23 cellular contexts compared by ENCODE assay signal in genomic region chr11:45926001-45926401, GRCh38. TPM values are rescaled to one million over a fixed set of nuclear protein-coding genes. Genes with fewer than 3 reads are reported as not detected.
DNase-seq lines count a peak whose midpoint lies in the region; ATAC-seq and TF ChIP-seq lines count a peak whose summit lies in the region.
"Had no signal": no experiment of that assay in that cellular context is flagged by ENCODE, and none has a peak within 500 bp of the region (broad histone marks: within the 10 kb centered on the region; RNA-seq: fewer than 3 reads in every experiment).

No MANE protein-coding gene starts in this region.

- no peaks in the 10 kb centered on the region for H3K9me3 ChIP-seq in RWPE2 (ENCODE audit: severe bottlenecking)
- H3K9me3 ChIP-seq: psoas muscle, suprapubic skin had no signal

- H3K27ac ChIP-seq in RWPE2 (ENCODE audit: poor library complexity, severe bottlenecking), result peak overlapping the region; percentile 95
- H3K27ac ChIP-seq: cardiac muscle cell, PC-9, psoas muscle, SK-N-MC, suprapubic skin had no signal

- H3K4me1 ChIP-seq in RWPE2 (ENCODE audit: insufficient read depth, poor library complexity, severe bottlenecking), result peaks cover 31% of the 10 kb centered on the region

- H3K27me3 ChIP-seq in RWPE2 (ENCODE audit: insufficient read depth, poor library complexity, severe bottlenecking), result no peaks in the 10 kb centered on the region

- H3K9me3 Mint-ChIP-seq in stimulated activated naive CD8-positive, alpha-beta T cell treated with anti-CD3 and anti-CD28 coated beads, Interleukin-15, amount 100 ng/mL, for 72 hours, result no peaks in the 10 kb centered on the region
- H3K9me3 Mint-ChIP-seq in naive B cell, result no peaks in the 10 kb centered on the region

- DNase-seq in stimulated activated naive CD8-positive, alpha-beta T cell treated with anti-CD3 and anti-CD28 coated beads, Interleukin-15, Interleukin-2, amounts not matched to agents 100 U/mL and 50 U/mL, for 24 hours, result peak; percentile 2
- no peak for DNase-seq in stimulated activated naive CD8-positive, alpha-beta T cell treated with anti-CD3 and anti-CD28 coated beads, Interleukin-15, amount 100 ng/mL, for 72 hours
- DNase-seq in RWPE2 (ENCODE audit: low spot score) (peak; percentile 51), naive B cell (no peak), DMS114 treated with DMSO at 0.1 percent for 48 hours (lab: John Stamatoyannopoulos, UW; ENCODE audit: unreplicated experiment) (no peak), NCI-H1092 (lab: John Stamatoyannopoulos, UW) (no peak)
- DNase-seq: activated CD8-positive, alpha-beta memory T cell treated with anti-CD3 and anti-CD28 coated beads for 24 hours; amygdala; Calu3; erythroblast; foreskin melanocyte; midbrain; NCI-H146; nephron progenitor cell; PC-9; stimulated activated CD4-positive, alpha-beta T cell treated with anti-CD3 and anti-CD28 coated beads, Interleukin-4, amount 100 ng/mL, for 24 hours had no signal

- peaks cover 6 to 11% of the 10 kb centered on the region in 2 donors for H3K36me3 Mint-ChIP-seq in naive B cell

- H3K36me3 ChIP-seq in RWPE2 (ENCODE audit: low read depth), result peaks cover 33% of the 10 kb centered on the region
- H3K36me3 ChIP-seq: cardiac muscle cell, suprapubic skin had no signal

- no peak for ATAC-seq in stimulated activated naive CD8-positive, alpha-beta T cell treated with anti-CD3 and anti-CD28 coated beads, Interleukin-15, Interleukin-2, amounts not matched to agents 100 U/mL and 50 U/mL, for 24 hours
- no peak for ATAC-seq in stimulated activated naive CD8-positive, alpha-beta T cell treated with anti-CD3 and anti-CD28 coated beads, Interleukin-15, amount 100 ng/mL, for 72 hours
- no peak for ATAC-seq in RWPE2 (ENCODE audit: low read depth)
- ATAC-seq in naive B cell (ENCODE audit: low read depth in 2 of 2), result no peak
- no peak for ATAC-seq in HG03571 (IDR thresholded peaks at IDR 0.05; ENCODE audit: unreplicated experiment)
- ATAC-seq: HCT116, psoas muscle had no signal

- no peak overlapping the region for H3K4me3 ChIP-seq in RWPE2 (ENCODE audit: severe bottlenecking)
- H3K4me3 ChIP-seq: cardiac muscle cell, PC-9, psoas muscle, SK-N-MC, smooth muscle cell, suprapubic skin had no signal

- H3K27me3 Mint-ChIP-seq in stimulated activated naive CD8-positive, alpha-beta T cell treated with anti-CD3 and anti-CD28 coated beads, Interleukin-15, amount 100 ng/mL, for 72 hours, result peaks cover 27% of the 10 kb centered on the region
- no peaks in the 10 kb centered on the region for H3K27me3 Mint-ChIP-seq in naive B cell

- no peak for TF ChIP-seq CTCF in RWPE2 (IDR thresholded peaks at IDR 0.05; ENCODE audit: poor library complexity, severe bottlenecking)

- no peak overlapping the region for H3K4me3 Mint-ChIP-seq in stimulated activated naive CD8-positive, alpha-beta T cell treated with anti-CD3 and anti-CD28 coated beads, Interleukin-15, amount 100 ng/mL, for 72 hours
- peak overlapping the region in 6 of 8 donors; percentile 47 to 99 (median 83) for H3K4me3 Mint-ChIP-seq in naive B cell
- H3K4me3 Mint-ChIP-seq: nephron progenitor cell had no signal

- H3K4me1 Mint-ChIP-seq in stimulated activated naive CD8-positive, alpha-beta T cell treated with anti-CD3 and anti-CD28 coated beads, Interleukin-15, amount 100 ng/mL, for 72 hours, result peaks cover 53% of the 10 kb centered on the region
- peaks cover 50 to 76% (median 69%) of the 10 kb centered on the region in 3 donors for H3K4me1 Mint-ChIP-seq in naive B cell

- no peak overlapping the region for H3K27ac Mint-ChIP-seq in stimulated activated naive CD8-positive, alpha-beta T cell treated with anti-CD3 and anti-CD28 coated beads, Interleukin-15, amount 100 ng/mL, for 72 hours
- H3K27ac Mint-ChIP-seq in naive B cell, result peak overlapping the region in 3 of 6 donors; percentile 7 to 96 (median 93)
- H3K27ac Mint-ChIP-seq: nephron progenitor cell had no signal

RNA-seq across cellular contexts. Expression of gene LARGE2, which starts 3.5 kb away (rescaled TPM):
- polyA plus RNA-seq in naive B cell (ENCODE audit: low read depth in 6 of 6), result 10 to 100 TPM; 30.6 to 84.4 (median 37.4) TPM

RNA-seq across cellular contexts. Expression of gene PEX16, which starts 8.3 kb away (rescaled TPM):
- polyA plus RNA-seq in naive B cell (ENCODE audit: low read depth in 6 of 6), result 10 to 100 TPM; 47.4 to 64.4 (median 60.4) TPM

RNA-seq across cellular contexts. Expression of gene FREY1, which starts 18.9 kb away (rescaled TPM):
- not detected for polyA plus RNA-seq in naive B cell (ENCODE audit: low read depth in 6 of 6)
- polyA plus RNA-seq: cardiac muscle cell had no signal

RNA-seq across cellular contexts. Expression of gene MAPK8IP1, which starts 40.5 kb away (rescaled TPM):
- under 1 TPM in 5 of 6 donors, not detected in 1; 0.12 to 0.35 (median 0.20) TPM for polyA plus RNA-seq in naive B cell (ENCODE audit: low read depth in 6 of 6)

Comparison
In these comparisons a context has a peak if more than half of its experiments do, and no peak if none do; other contexts are left out.
1. DNase-seq: peak in stimulated activated naive CD8-positive, alpha-beta T cell treated with anti-CD3 and anti-CD28 coated beads, Interleukin-15, Interleukin-2, amounts not matched to agents 100 U/mL and 50 U/mL, for 24 hours (single experiment) and RWPE2 (single experiment); none in stimulated activated naive CD8-positive, alpha-beta T cell treated with anti-CD3 and anti-CD28 coated beads, Interleukin-15, amount 100 ng/mL, for 72 hours (0 of 2), naive B cell (single experiment), DMS114 treated with DMSO at 0.1 percent for 48 hours (single experiment) and NCI-H1092 (single experiment).
2. H3K4me3 Mint-ChIP-seq: peak in naive B cell (6 of 8); none in stimulated activated naive CD8-positive, alpha-beta T cell treated with anti-CD3 and anti-CD28 coated beads, Interleukin-15, amount 100 ng/mL, for 72 hours (0 of 2).